ENCODE assay signal across 16 cellular contexts in the genomic region with DNA sequence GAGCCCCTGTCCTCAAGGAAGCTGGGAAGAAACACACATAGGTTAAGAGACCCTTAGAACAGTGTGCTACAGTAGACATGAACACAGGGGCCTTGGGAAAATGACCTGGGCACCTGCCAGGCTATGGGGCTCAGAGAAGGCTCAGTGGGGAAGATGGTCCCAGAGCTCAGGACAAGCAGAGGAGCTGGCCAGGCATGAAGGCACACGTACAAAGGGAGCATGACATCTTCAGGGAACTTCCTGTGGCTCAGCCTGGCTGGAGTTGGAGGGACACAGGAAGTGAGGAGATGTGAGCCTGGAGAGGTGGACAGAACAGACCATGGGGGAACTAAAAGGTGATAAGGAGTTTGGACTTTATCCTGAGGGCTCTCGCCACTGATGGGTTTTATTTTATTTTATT. TPM values are rescaled to one million over a fixed set of nuclear protein-coding genes. Genes with fewer than 3 reads are reported as not detected.
DNase-seq lines count a peak whose midpoint lies in the region; ATAC-seq, FAIRE-seq and TF ChIP-seq lines count a peak whose summit lies in the region.
"Had no signal": no experiment of that assay in that cellular context is flagged by ENCODE, and none has a peak within 500 bp of the region (broad histone marks: within the 10 kb centered on the region; RNA-seq: fewer than 3 reads in every experiment).

No MANE protein-coding gene starts in this region.

- no peaks in the 10 kb centered on the region for H4K20me1 ChIP-seq in K562 (replicated peaks; ENCODE audit: control insufficient read depth, insufficient read depth, low read length)

- H3K27me3 ChIP-seq in H7 (ENCODE audit: control insufficient read depth, insufficient read depth, low read length) = peaks cover 29% of the 10 kb centered on the region
- H3K27me3 ChIP-seq in K562 (ENCODE audit: control insufficient read depth in 2 of 2, insufficient read depth in 2 of 2, low read length in 2 of 2) = no peaks in the 10 kb centered on the region
- H3K27me3 ChIP-seq in left lung = peaks cover 0 to 34% of the 10 kb centered on the region in 2 donors
- peaks cover 14 to 30% (median 20%) of the 10 kb centered on the region in 3 donors for H3K27me3 ChIP-seq in gastrocnemius medialis
- no peaks in the 10 kb centered on the region for H3K27me3 ChIP-seq in aorta (ENCODE audit: control insufficient read depth in 1 of 2, insufficient read depth in 2 of 2, low read length in 1 of 2)

- CTCF ChIA-PET in K562 (lab: Yijun Ruan, JAX; ENCODE audit: low intra/inter-chr PET ratio) = no interaction called here

- TF ChIP-seq CTCF in K562 (IDR thresholded peaks at IDR 0.05 in 2 of 3, conservative IDR thresholded peaks at IDR 0.05 in 1 of 3; ENCODE audit: insufficient read depth in 2 of 3, low read depth in 1 of 3, low read length in 3 of 3) (no peak), left lung (IDR thresholded peaks at IDR 0.05) (no peak), gastrocnemius medialis (IDR thresholded peaks at IDR 0.05 in 4 of 5, conservative IDR thresholded peaks at IDR 0.05 in 1 of 5) (no peak)

- POLR2A ChIA-PET in K562 (lab: Yijun Ruan, JAX) = interaction anchor here (1.1 kb wide), 1 partner anchor 8 kb away, joined by 4 read pairs; the partner anchor contains the start of gene DPM3

- FAIRE-seq in K562 (lab: Jason Lieb, UNC) = peak; percentile 23
- FAIRE-seq: GM12891 had no signal

- intact Hi-C loops in K562 (cut with micrococcal nuclease) (no loop called here), left lung (cut with DNase I) (no loop called here), gastrocnemius medialis (cut with DNase I; ENCODE audit: low total_unique reads) (loop anchor here (10.0 kb wide), 1 partner anchor 727 kb away; the partner anchor contains the start of gene IL6R), aorta (cut with DNase I) (no loop called here), left colon (cut with DNase I, micrococcal nuclease) (no loop called here)

- BruUV-seq in K562 (replicated peaks; lab: Mats Ljungman, UMichigan) = no TSS peak

- H2AFZ ChIP-seq in K562 (ENCODE audit: low read depth, low read length) = no peak overlapping the region

- H3K36me3 ChIP-seq in H7 (replicated peaks; ENCODE audit: control insufficient read depth, insufficient read depth, low read length) (peaks cover 1% of the 10 kb centered on the region), K562 (ENCODE audit: control insufficient read depth, insufficient read depth, low read length) (peaks cover 24% of the 10 kb centered on the region), left lung (peaks cover 0 to 36% of the 10 kb centered on the region in 2 donors), gastrocnemius medialis (peaks cover 0 to 12% of the 10 kb centered on the region in 2 donors), aorta (ENCODE audit: control insufficient read depth in 1 of 2, insufficient read depth in 2 of 2, low read length in 1 of 2) (no peaks in the 10 kb centered on the region)

- no peak overlapping the region for H3K4me2 ChIP-seq in K562 (ENCODE audit: insufficient read depth, low read length)

- H3K4me3 ChIP-seq in H7 (ENCODE audit: insufficient read depth, low read depth, low read length) (no peak overlapping the region), K562 (no peak overlapping the region), left lung (peak overlapping the region; percentile 15 to 66), gastrocnemius medialis (peak overlapping the region in 1 of 4 donors; percentile 80), aorta (ENCODE audit: low read length in 2 of 2) (no peak overlapping the region)
- H3K4me3 ChIP-seq: tibial artery had no signal

- DNase-seq in H7 (peak; percentile 2), K562 (ENCODE audit: extremely low read depth in 1 of 4, low spot score in 3 of 4) (peak in 1 of 4 experiments; percentile 1), left lung (no peak), gastrocnemius medialis (no peak), aorta (no peak), left colon (no peak), NCI-H146 treated with DMSO at 0.1 percent for 48 hours (lab: John Stamatoyannopoulos, UW; ENCODE audit: unreplicated experiment) (no peak), GM19240 (ENCODE audit: insufficient read length, low spot score) (no peak)
- DNase-seq: cortex of kidney, NCI-H187, NCI-H524, tibial artery had no signal

- ATAC-seq in K562 = no peak
- ATAC-seq in left lung = no peak
- ATAC-seq in gastrocnemius medialis = no peak
- ATAC-seq in aorta (ENCODE audit: low FRiP score) = no peak
- no peak for ATAC-seq in left colon

- H3K4me1 ChIP-seq in K562 (replicated peaks in 1 of 2; ENCODE audit: control insufficient read depth in 2 of 2, insufficient read depth in 2 of 2, low read length in 2 of 2) = peaks cover 57 to 70% of the 10 kb centered on the region in 2 experiments
- H3K4me1 ChIP-seq in left lung = peaks cover 27 to 67% of the 10 kb centered on the region in 2 donors
- peaks cover 45 to 60% of the 10 kb centered on the region in 2 donors for H3K4me1 ChIP-seq in gastrocnemius medialis
- no peaks in the 10 kb centered on the region for H3K4me1 ChIP-seq in aorta (ENCODE audit: control insufficient read depth in 1 of 2, insufficient read depth in 2 of 2, low read length in 2 of 2)

- peaks cover 20% of the 10 kb centered on the region for H3K79me2 ChIP-seq in K562 (ENCODE audit: control insufficient read depth, insufficient read depth, low read length)

- no peak overlapping the region for H3K9ac ChIP-seq in K562 (ENCODE audit: insufficient read depth in 1 of 2, low read depth in 2 of 2, low read length in 2 of 2)

- TF ChIP-seq RAD21 in K562 (CRISPR knock-in tag; conservative IDR thresholded peaks at IDR 0.05 in 1 of 2, IDR thresholded peaks at IDR 0.05 in 1 of 2) = no peak

- WGBS in K562 (ENCODE audit: insufficient coverage, low coverage, missing lambda C conversion rate) = 60% methylated on average over 2 of the region's 2 CpGs
- 66 to 70% methylated on average over 2 of the region's 2 CpGs for WGBS in aorta, 2 donors

- in situ Hi-C loops in K562 (cut with MboI) (no loop called here), gastrocnemius medialis (cut with MboI; ENCODE audit: low sequenced_read_pairs in 4 of 4) (no loop called here)

- no peak for TF ChIP-seq POLR2A in K562 (conservative IDR thresholded peaks at IDR 0.05)
- no peak for TF ChIP-seq POLR2A in gastrocnemius medialis (IDR thresholded peaks at IDR 0.05)

- no peak for TF ChIP-seq EP300 in K562 (IDR thresholded peaks at IDR 0.05; ENCODE audit: low read length)

- H3K27ac ChIP-seq in K562 (ENCODE audit: extremely low read depth, low read depth, low read length) (peak overlapping the region; percentile 19; the same call in 1 of the 3 replicates), left lung (peak overlapping the region; percentile 46 to 51), gastrocnemius medialis (peak overlapping the region; percentile 80 to 100 (median 88)), aorta (ENCODE audit: low read depth in 1 of 2, low read length in 2 of 2) (no peak overlapping the region)
- H3K27ac ChIP-seq: HL-60, tibial artery had no signal

- H3K9me1 ChIP-seq in K562 (ENCODE audit: control insufficient read depth, insufficient read depth, low read length) = no peaks in the 10 kb centered on the region

- H3K9me3 ChIP-seq in K562 (replicated peaks; ENCODE audit: control insufficient read depth, insufficient read depth, low read depth, low read length) (no peaks in the 10 kb centered on the region), left lung (no peaks in the 10 kb centered on the region), gastrocnemius medialis (no peaks in the 10 kb centered on the region), aorta (ENCODE audit: control insufficient read depth, low read length) (no peaks in the 10 kb centered on the region)
- H3K9me3 ChIP-seq: tibial artery had no signal

RNA-seq across cellular contexts. Expression of gene SLC50A1, which starts 3.8 kb away (rescaled TPM):
- total RNA-seq in H7 (2014; rRNA removed; shearing (Covaris generic)) = 73.7 and 79.2 TPM in 2 replicates
- 42.6 and 72.0 TPM in 2 replicates for total RNA-seq in K562 (2011; cell fraction: chromatin; rRNA removed; ENCODE audit: low replicate concordance)
- 92.6 and 100 TPM in 2 replicates for total RNA-seq in K562 (2011; cell fraction: nucleolus; rRNA removed)
- total RNA-seq in K562 (2011; cell fraction: nucleoplasm; rRNA removed) = 93.1 and 101 TPM in 2 replicates
- total RNA-seq in K562 (2014; rRNA removed) (59.2 and 68.1 TPM in 2 replicates), K562 (2014; rRNA removed; fragmentation: Illumina TruSeq; extraction: Trizol) (52.2 and 58.7 TPM in 2 replicates), K562 (2015; rRNA removed; fragmentation: Illumina TruSeq; extraction: Trizol) (62.7 and 64.0 TPM in 2 replicates), K562 (2021) (46.5 and 50.0 TPM in 2 replicates), left lung (10 to 100 TPM; 46.6 to 64.6 TPM), gastrocnemius medialis (10 to 100 TPM in 1 of 4 donors, 1 to 10 TPM in 3; 3.5 to 11.4 (median 8.2) TPM), aorta (10 to 100 TPM; 19.8 to 26.8 TPM), left colon (100 to 1,000 TPM in 1 of 2 donors, 10 to 100 TPM in 1; 70.6 to 107 TPM)
- polyA plus RNA-seq in K562 (2011; rRNA removed) (88.3 and 91.9 TPM in 2 replicates), K562 (2014; fragmentation: Illumina TruSeq; extraction: Trizol) (86.2 and 96.6 TPM in 2 replicates), K562 (2014; fragmentation: Nextera tagmentation; extraction: Ambion mirVana) (100 to 1,000 TPM; 103 to 132 TPM), K562 (2014; rRNA removed) (91.7 and 99.4 TPM in 2 replicates), aorta (10 to 100 TPM; 22.7 to 28.2 TPM)
- 161 TPM in 2 replicates for polyA plus RNA-seq in K562 (2011; cell fraction: cytosol; rRNA removed)
- 30.6 and 31.3 TPM in 2 replicates for polyA plus RNA-seq in K562 (2011; cell fraction: nucleus; rRNA removed)
- 55.7 and 78.0 TPM in 2 replicates for polyA plus RNA-seq in K562 (2012)
- 36.3 and 45.8 TPM in 2 replicates for polyA minus RNA-seq in K562 (2011; rRNA and poly(A)+ RNA removed)
- 23.1 and 29.2 TPM in 2 replicates for polyA minus RNA-seq in K562 (2011; cell fraction: cytosol; rRNA and poly(A)+ RNA removed)
- polyA minus RNA-seq in K562 (2011; cell fraction: nucleus; rRNA and poly(A)+ RNA removed) = 8.1 and 9.3 TPM in 2 replicates

RNA-seq across cellular contexts. Expression of gene EFNA1, which starts 4.2 kb away (rescaled TPM):
- 4.9 and 6.4 TPM in 2 replicates for total RNA-seq in H7 (2014; rRNA removed; shearing (Covaris generic))
- total RNA-seq in K562 (2011; cell fraction: chromatin; rRNA removed; ENCODE audit: low replicate concordance) = 5.1 and 11.1 TPM in 2 replicates
- total RNA-seq in K562 (2011; cell fraction: nucleolus; rRNA removed) = 14.3 and 14.5 TPM in 2 replicates
- total RNA-seq in K562 (2011; cell fraction: nucleoplasm; rRNA removed) = 10.1 and 15.0 TPM in 2 replicates
- total RNA-seq in K562 (2014; rRNA removed) (2.5 and 2.6 TPM in 2 replicates), K562 (2014; rRNA removed; fragmentation: Illumina TruSeq; extraction: Trizol) (1.9 and 2.1 TPM in 2 replicates), K562 (2015; rRNA removed; fragmentation: Illumina TruSeq; extraction: Trizol) (3.3 and 3.7 TPM in 2 replicates), K562 (2021) (2.6 and 2.7 TPM in 2 replicates), left lung (100 to 1,000 TPM in 1 of 2 donors, 10 to 100 TPM in 1; 63.7 to 148 TPM), gastrocnemius medialis (10 to 100 TPM; 12.6 to 35.1 (median 14.4) TPM), aorta (10 to 100 TPM; 18.9 to 49.1 TPM), left colon (100 to 1,000 TPM in 1 of 2 donors, 10 to 100 TPM in 1; 63.0 to 176 TPM)
- polyA plus RNA-seq in K562 (2011; rRNA removed) (9.3 and 14.1 TPM in 2 replicates), K562 (2014; fragmentation: Illumina TruSeq; extraction: Trizol) (3.0 and 3.5 TPM in 2 replicates), K562 (2014; fragmentation: Nextera tagmentation; extraction: Ambion mirVana) (1 to 10 TPM; 3.7 TPM), K562 (2014; rRNA removed) (2.8 and 5.3 TPM in 2 replicates), aorta (10 to 100 TPM in 1 of 2 donors, 1 to 10 TPM in 1; 7.1 to 12.1 TPM)
- 12.2 and 13.8 TPM in 2 replicates for polyA plus RNA-seq in K562 (2011; cell fraction: cytosol; rRNA removed)
- polyA plus RNA-seq in K562 (2011; cell fraction: nucleus; rRNA removed) = 9.8 and 11.9 TPM in 2 replicates
- polyA plus RNA-seq in K562 (2012) = 3.3 and 4.8 TPM in 2 replicates
- polyA minus RNA-seq in K562 (2011; rRNA and poly(A)+ RNA removed) = 5.8 and 6.6 TPM in 2 replicates
- 8.0 and 16.9 TPM in 2 replicates for polyA minus RNA-seq in K562 (2011; cell fraction: cytosol; rRNA and poly(A)+ RNA removed)
- 3.9 and 4.4 TPM in 2 replicates for polyA minus RNA-seq in K562 (2011; cell fraction: nucleus; rRNA and poly(A)+ RNA removed)
- total RNA-seq: fibroblast of lung; T-helper 1 cell treated with Interleukin-12 subunit alpha and Interleukin-12 subunit beta and Interleukin-4 antibody, amounts not matched to agents 30 ng/mL and 1 ng/mL, for 36 hours had no signal

RNA-seq across cellular contexts. Expression of gene DPM3, which starts 8.5 kb away (rescaled TPM):
- total RNA-seq in H7 (2014; rRNA removed; shearing (Covaris generic)) = 119 and 193 TPM in 2 replicates
- 7.1 and 27.9 TPM in 2 replicates for total RNA-seq in K562 (2011; cell fraction: chromatin; rRNA removed; ENCODE audit: low replicate concordance)
- total RNA-seq in K562 (2011; cell fraction: nucleolus; rRNA removed) = 73.0 and 77.4 TPM in 2 replicates
- total RNA-seq in K562 (2011; cell fraction: nucleoplasm; rRNA removed) = 47.4 and 60.5 TPM in 2 replicates
- total RNA-seq in K562 (2014; rRNA removed) (41.3 and 45.1 TPM in 2 replicates), K562 (2014; rRNA removed; fragmentation: Illumina TruSeq; extraction: Trizol) (1.8 and 3.7 TPM in 2 replicates), K562 (2015; rRNA removed; fragmentation: Illumina TruSeq; extraction: Trizol) (34.2 and 40.0 TPM in 2 replicates), K562 (2021) (92.1 and 94.2 TPM in 2 replicates), left lung (10 to 100 TPM; 63.1 to 91.0 TPM), gastrocnemius medialis (10 to 100 TPM in 3 of 4 donors, 1 to 10 TPM in 1; 7.3 to 69.5 (median 57.9) TPM), aorta (10 to 100 TPM; 42.4 to 52.4 TPM), left colon (100 to 1,000 TPM in 1 of 2 donors, 10 to 100 TPM in 1; 93.9 to 131 TPM)
- polyA plus RNA-seq in K562 (2011; rRNA removed) (27.1 and 62.3 TPM in 2 replicates), K562 (2014; fragmentation: Illumina TruSeq; extraction: Trizol) (8.6 and 59.7 TPM in 2 replicates), K562 (2014; fragmentation: Nextera tagmentation; extraction: Ambion mirVana) (10 to 100 TPM; 12.6 to 36.4 TPM), K562 (2014; rRNA removed) (120 and 141 TPM in 2 replicates), aorta (100 to 1,000 TPM; 162 to 200 TPM)
- 209 and 283 TPM in 2 replicates for polyA plus RNA-seq in K562 (2011; cell fraction: cytosol; rRNA removed)
- polyA plus RNA-seq in K562 (2011; cell fraction: nucleus; rRNA removed) = 63.1 and 75.1 TPM in 2 replicates
- 123 and 131 TPM in 2 replicates for polyA plus RNA-seq in K562 (2012)
- 6.0 and 10.0 TPM in 2 replicates for polyA minus RNA-seq in K562 (2011; rRNA and poly(A)+ RNA removed)
- 11.5 and 13.6 TPM in 2 replicates for polyA minus RNA-seq in K562 (2011; cell fraction: cytosol; rRNA and poly(A)+ RNA removed)
- 12.2 and 13.9 TPM in 2 replicates for polyA minus RNA-seq in K562 (2011; cell fraction: nucleus; rRNA and poly(A)+ RNA removed)

RNA-seq across cellular contexts. Expression of gene KRTCAP2, which starts 41.3 kb away (rescaled TPM):
- 165 and 204 TPM in 2 replicates for total RNA-seq in H7 (2014; rRNA removed; shearing (Covaris generic))
- total RNA-seq in K562 (2011; cell fraction: chromatin; rRNA removed; ENCODE audit: low replicate concordance) = 114 and 195 TPM in 2 replicates
- total RNA-seq in K562 (2011; cell fraction: nucleolus; rRNA removed) = 338 and 376 TPM in 2 replicates
- 298 TPM in 2 replicates for total RNA-seq in K562 (2011; cell fraction: nucleoplasm; rRNA removed)
- total RNA-seq in K562 (2014; rRNA removed) (211 and 255 TPM in 2 replicates), K562 (2014; rRNA removed; fragmentation: Illumina TruSeq; extraction: Trizol) (226 and 244 TPM in 2 replicates), K562 (2015; rRNA removed; fragmentation: Illumina TruSeq; extraction: Trizol) (290 and 294 TPM in 2 replicates), K562 (2021) (243 and 253 TPM in 2 replicates), left lung (100 to 1,000 TPM; 176 to 184 TPM), gastrocnemius medialis (100 to 1,000 TPM in 1 of 4 donors, 10 to 100 TPM in 3; 59.6 to 102 (median 91.6) TPM), aorta (100 to 1,000 TPM; 136 to 143 TPM), left colon (100 to 1,000 TPM; 143 to 164 TPM)
- polyA plus RNA-seq in K562 (2011; rRNA removed) (129 and 178 TPM in 2 replicates), K562 (2014; fragmentation: Illumina TruSeq; extraction: Trizol) (418 and 443 TPM in 2 replicates), K562 (2014; fragmentation: Nextera tagmentation; extraction: Ambion mirVana) (100 to 1,000 TPM; 429 to 436 TPM), K562 (2014; rRNA removed) (126 and 196 TPM in 2 replicates), aorta (100 to 1,000 TPM; 179 to 255 TPM)
- polyA plus RNA-seq in K562 (2011; cell fraction: cytosol; rRNA removed) = 462 and 551 TPM in 2 replicates
- polyA plus RNA-seq in K562 (2011; cell fraction: nucleus; rRNA removed) = 206 and 232 TPM in 2 replicates
- polyA plus RNA-seq in K562 (2012) = 327 and 494 TPM in 2 replicates
- polyA minus RNA-seq in K562 (2011; rRNA and poly(A)+ RNA removed) = 153 and 212 TPM in 2 replicates
- polyA minus RNA-seq in K562 (2011; cell fraction: cytosol; rRNA and poly(A)+ RNA removed) = 167 and 266 TPM in 2 replicates
- 51.4 and 83.0 TPM in 2 replicates for polyA minus RNA-seq in K562 (2011; cell fraction: nucleus; rRNA and poly(A)+ RNA removed)

RNA-seq across cellular contexts. Expression of gene TRIM46, which starts 41.8 kb away (rescaled TPM):
- total RNA-seq in H7 (2014; rRNA removed; shearing (Covaris generic)) = 9.9 and 11.1 TPM in 2 replicates
- total RNA-seq in K562 (2011; cell fraction: chromatin; rRNA removed; ENCODE audit: low replicate concordance) = 0.95 and 1.8 TPM in 2 replicates
- total RNA-seq in K562 (2011; cell fraction: nucleolus; rRNA removed) = 0.67 and 0.92 TPM in 2 replicates
- total RNA-seq in K562 (2011; cell fraction: nucleoplasm; rRNA removed) = 0.66 and 1.1 TPM in 2 replicates
- total RNA-seq in K562 (2014; rRNA removed) = 0.04 and 0.05 TPM in 2 replicates
- not detected in 2 replicates for total RNA-seq in K562 (2014; rRNA removed; fragmentation: Illumina TruSeq; extraction: Trizol)
- total RNA-seq in K562 (2015; rRNA removed; fragmentation: Illumina TruSeq; extraction: Trizol) = 0.14 TPM in 1 of 2 replicates, not detected in the other
- 0.22 and 0.60 TPM in 2 replicates for total RNA-seq in K562 (2021)
- polyA plus RNA-seq in K562 (2011; rRNA removed) = 0.08 and 0.12 TPM in 2 replicates
- polyA plus RNA-seq in K562 (2011; cell fraction: cytosol; rRNA removed) = 0.13 and 0.18 TPM in 2 replicates
- 0.59 and 0.64 TPM in 2 replicates for polyA plus RNA-seq in K562 (2011; cell fraction: nucleus; rRNA removed)
- 0.16 and 0.29 TPM in 2 replicates for polyA plus RNA-seq in K562 (2012)
- polyA plus RNA-seq in K562 (2014; fragmentation: Illumina TruSeq; extraction: Trizol) = 0.15 and 0.18 TPM in 2 replicates
- not detected for polyA plus RNA-seq in K562 (2014; fragmentation: Nextera tagmentation; extraction: Ambion mirVana)
- polyA plus RNA-seq in K562 (2014; rRNA removed) = 0.11 and 0.41 TPM in 2 replicates
- polyA minus RNA-seq in K562 (2011; rRNA and poly(A)+ RNA removed) = 0.09 TPM in 1 of 2 replicates, not detected in the other
- polyA minus RNA-seq in K562 (2011; cell fraction: cytosol; rRNA and poly(A)+ RNA removed) = not detected in 2 replicates
- 0.13 TPM in 1 of 2 replicates, not detected in the other for polyA minus RNA-seq in K562 (2011; cell fraction: nucleus; rRNA and poly(A)+ RNA removed)
- total RNA-seq in left lung = under 1 TPM; 0.45 to 0.73 TPM
- total RNA-seq in gastrocnemius medialis = not detected
- total RNA-seq in aorta = 1 to 10 TPM; 1.6 to 3.4 TPM
- 1 to 10 TPM in 1 of 2 donors, under 1 TPM in 1; 0.50 to 2.1 TPM for polyA plus RNA-seq in aorta
- under 1 TPM; 0.28 to 0.52 TPM for total RNA-seq in left colon

Comparison
In these comparisons a context has a peak if more than half of its experiments do, and no peak if none do; other contexts are left out.
1. H3K4me3 ChIP-seq: peak in left lung (2 of 2); none in H7 (single experiment), K562 (single experiment) and aorta (0 of 2).
2. H3K27ac ChIP-seq: peak in K562 (single experiment), left lung (2 of 2) and gastrocnemius medialis (4 of 4); none in aorta (0 of 2).